Comparison of ENCODE assay signal across 12 cellular contexts in the genomic region with DNA sequence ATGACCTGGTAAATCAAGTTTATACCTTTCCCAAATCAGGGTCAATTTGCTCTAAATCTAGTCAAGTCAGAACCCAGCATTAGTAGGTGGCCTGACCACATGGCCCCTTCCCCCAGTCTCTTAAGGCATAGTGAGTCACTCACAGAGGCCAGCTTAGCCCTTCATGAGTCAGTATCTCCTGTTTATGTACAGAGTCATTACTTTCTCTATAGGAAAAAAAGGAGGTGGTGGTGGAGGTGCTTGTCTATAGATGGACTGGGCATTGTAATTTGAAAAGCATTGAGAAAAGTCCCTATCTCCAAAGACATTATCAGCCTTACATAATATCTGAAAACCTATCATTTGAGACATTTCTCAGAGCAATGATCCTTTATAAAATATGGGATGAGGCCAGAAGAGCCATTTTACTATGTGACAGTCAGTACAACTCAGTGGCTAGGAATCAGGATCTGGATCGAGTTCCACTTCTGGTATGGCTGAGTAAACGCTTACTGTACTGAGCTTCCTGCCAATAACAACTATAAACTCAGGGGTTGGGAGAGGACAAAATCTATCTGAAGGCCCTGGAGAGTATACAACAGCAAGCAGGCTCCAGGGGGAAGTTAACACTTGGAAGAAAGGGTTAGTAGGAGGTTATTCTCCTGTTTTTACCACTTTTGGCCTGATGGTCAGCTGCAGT. TPM values are rescaled to one million over a fixed set of nuclear protein-coding genes. Genes with fewer than 3 reads are reported as not detected.
DNase-seq lines count a peak whose midpoint lies in the region; ATAC-seq and TF ChIP-seq lines count a peak whose summit lies in the region.
"Had no signal": no experiment of that assay in that cellular context is flagged by ENCODE, and none has a peak within 500 bp of the region (broad histone marks: within the 10 kb centered on the region; RNA-seq: fewer than 3 reads in every experiment).

No MANE protein-coding gene starts in this region.

- H3K9me3 Mint-ChIP-seq in activated naive CD8-positive, alpha-beta T cell treated with anti-CD3 and anti-CD28 coated beads, Interleukin-2, amount 50 U/mL, for 24 hours: peaks cover 15% of the 10 kb centered on the region
- H3K9me3 Mint-ChIP-seq in CD14-positive monocyte: peaks cover 19 to 38% (median 24%) of the 10 kb centered on the region in 7 donors

- H3K9me3 ChIP-seq in testis (no peaks in the 10 kb centered on the region), gastrocnemius medialis (peaks cover 0 to 4% (median 0%) of the 10 kb centered on the region in 3 donors)

- H3K27me3 Mint-ChIP-seq in activated naive CD8-positive, alpha-beta T cell treated with anti-CD3 and anti-CD28 coated beads, Interleukin-2, amount 50 U/mL, for 24 hours: peaks cover 8% of the 10 kb centered on the region
- peaks cover 2 to 4% (median 4%) of the 10 kb centered on the region in 3 donors for H3K27me3 Mint-ChIP-seq in CD14-positive monocyte (ENCODE audit: low read depth in 3 of 3)

- no peak overlapping the region for H3K4me3 Mint-ChIP-seq in activated naive CD8-positive, alpha-beta T cell treated with anti-CD3 and anti-CD28 coated beads, Interleukin-2, amount 50 U/mL, for 24 hours
- no peak overlapping the region for H3K4me3 Mint-ChIP-seq in CD14-positive monocyte
- H3K4me3 Mint-ChIP-seq: neural crest cell had no signal

- peak overlapping the region; percentile 67 for H3K27ac Mint-ChIP-seq in activated naive CD8-positive, alpha-beta T cell treated with anti-CD3 and anti-CD28 coated beads, Interleukin-2, amount 50 U/mL, for 24 hours
- H3K27ac Mint-ChIP-seq in CD14-positive monocyte: peak overlapping the region in 1 of 7 donors; percentile 47

- H3K27ac ChIP-seq in testis (no peak overlapping the region), gastrocnemius medialis (no peak overlapping the region)

- DNase-seq in AG09309 (ENCODE audit: low read depth) (peak; percentile 94), HPDE6-E6E7 (ENCODE audit: extremely low spot score) (peak; percentile 90), kidney tubule cell (ENCODE audit: low spot score) (peak; percentile 96), CD14-positive monocyte (ENCODE audit: low spot score) (no peak), testis (no peak), amygdala (lab: John Stamatoyannopoulos, UW) (no peak), gastrocnemius medialis (no peak)
- DNase-seq in activated naive CD8-positive, alpha-beta T cell treated with anti-CD3 and anti-CD28 coated beads, Interleukin-2, amount 50 U/mL, for 24 hours: peak; percentile 13
- DNase-seq: activated CD4-positive, CD25-positive, alpha-beta regulatory T cell; H7; NCI-H1436 treated with DMSO at 0.1 percent for 48 hours had no signal

- no peaks in the 10 kb centered on the region for H3K27me3 ChIP-seq in testis
- H3K27me3 ChIP-seq in gastrocnemius medialis: no peaks in the 10 kb centered on the region

- H3K36me3 Mint-ChIP-seq in activated naive CD8-positive, alpha-beta T cell treated with anti-CD3 and anti-CD28 coated beads, Interleukin-2, amount 50 U/mL, for 24 hours (ENCODE audit: low read depth): peaks cover 10% of the 10 kb centered on the region
- H3K36me3 Mint-ChIP-seq in CD14-positive monocyte: no peaks in the 10 kb centered on the region

- H3K4me3 ChIP-seq in AG09309 (ENCODE audit: control insufficient read depth, low read depth, low read length) (no peak overlapping the region), testis (no peak overlapping the region), gastrocnemius medialis (no peak overlapping the region)

- no peak for TF ChIP-seq POLR2A in testis (IDR thresholded peaks at IDR 0.05)
- TF ChIP-seq POLR2A in gastrocnemius medialis (IDR thresholded peaks at IDR 0.05): no peak

- peak; percentile 98 for ATAC-seq in activated naive CD8-positive, alpha-beta T cell treated with anti-CD3 and anti-CD28 coated beads, Interleukin-2, amount 50 U/mL, for 24 hours
- no peak for ATAC-seq in gastrocnemius medialis

- 62 to 75% methylated on average over 2 of the region's 2 CpGs for WGBS in testis, 2 donors

- H3K4me1 ChIP-seq in testis (no peaks in the 10 kb centered on the region), gastrocnemius medialis (no peaks in the 10 kb centered on the region)

- intact Hi-C loops in CD14-positive monocyte (cut with micrococcal nuclease): no loop called here
- intact Hi-C loops in testis (cut with DNase I; ENCODE audit: low total_unique reads): no loop called here
- intact Hi-C loops in gastrocnemius medialis (cut with DNase I; ENCODE audit: low total_unique reads): no loop called here

- no peaks in the 10 kb centered on the region for H3K36me3 ChIP-seq in testis (ENCODE audit: low read depth, missing control alignments)
- H3K36me3 ChIP-seq in gastrocnemius medialis: no peaks in the 10 kb centered on the region

- peaks cover 10% of the 10 kb centered on the region for H3K4me1 Mint-ChIP-seq in activated naive CD8-positive, alpha-beta T cell treated with anti-CD3 and anti-CD28 coated beads, Interleukin-2, amount 50 U/mL, for 24 hours
- H3K4me1 Mint-ChIP-seq in CD14-positive monocyte: peaks cover 22% of the 10 kb centered on the region
- H3K4me1 Mint-ChIP-seq: neural crest cell had no signal

- in situ Hi-C loops in gastrocnemius medialis (cut with MboI; ENCODE audit: low sequenced_read_pairs in 4 of 4): no loop called here

- TF ChIP-seq CTCF in AG09309 (IDR thresholded peaks at IDR 0.05; ENCODE audit: control insufficient read depth, insufficient read depth, low read depth, low read length, missing control alignments) (no peak), CD14-positive monocyte (IDR thresholded peaks at IDR 0.05) (no peak), testis (IDR thresholded peaks at IDR 0.05) (no peak), gastrocnemius medialis (IDR thresholded peaks at IDR 0.05 in 4 of 5, conservative IDR thresholded peaks at IDR 0.05 in 1 of 5) (no peak)

RNA-seq across cellular contexts. Expression of a gene that starts 22.5 kb away (rescaled TPM):
- polyA plus RNA-seq in CD14-positive monocyte (1 to 10 TPM; 7.8 to 9.9 TPM), testis (ENCODE audit: insufficient read depth, low read depth, low replicate concordance) (0.20 TPM)
- total RNA-seq in testis (under 1 TPM in 1 of 2 donors, not detected in 1; 0.19 TPM), gastrocnemius medialis (not detected)
- total RNA-seq: H7, neural crest cell had no signal

Comparison
In these comparisons a context has a peak if more than half of its experiments do, and no peak if none do; other contexts are left out.
1. DNase-seq: peak in AG09309 (single experiment), HPDE6-E6E7 (single experiment), activated naive CD8-positive, alpha-beta T cell treated with anti-CD3 and anti-CD28 coated beads, Interleukin-2, amount 50 U/mL, for 24 hours (single experiment) and kidney tubule cell (single experiment); none in CD14-positive monocyte (single experiment), testis (single experiment), amygdala (0 of 56) and gastrocnemius medialis (0 of 2).